Comparison of ENCODE assay signal across 15 cellular contexts in the genomic region with DNA sequence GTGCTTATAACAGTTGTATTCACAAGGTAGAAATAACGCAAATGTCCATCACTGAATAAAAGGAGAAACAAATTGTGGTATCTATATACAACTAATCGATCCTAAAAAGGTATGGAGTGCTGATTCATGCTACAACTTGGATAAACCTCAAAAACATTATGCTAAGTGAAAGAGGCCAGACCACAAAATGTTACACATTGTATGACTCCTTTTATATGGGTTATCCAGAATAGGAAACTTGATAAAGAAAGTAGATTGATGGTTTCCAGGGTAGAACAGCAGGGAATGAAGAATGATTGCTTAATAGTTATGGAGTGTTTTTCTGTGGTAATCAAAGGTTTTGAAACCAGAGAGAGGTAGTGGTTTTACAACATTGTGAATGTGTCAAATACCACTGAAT.
DNase-seq lines count a peak whose midpoint lies in the region; ATAC-seq and TF ChIP-seq lines count a peak whose summit lies in the region.
"Had no signal": no experiment of that assay in that cellular context is flagged by ENCODE, and none has a peak within 500 bp of the region (broad histone marks: within the 10 kb centered on the region; RNA-seq: fewer than 3 reads in every experiment).

No MANE protein-coding gene starts in this region.

- H3K4me3 Mint-ChIP-seq in activated CD4-positive, alpha-beta T cell treated with anti-CD3 and anti-CD28 coated beads for 36 hours, result no peak overlapping the region
- no peak overlapping the region for H3K4me3 Mint-ChIP-seq in activated CD4-positive, alpha-beta T cell treated with anti-CD3 and anti-CD28 coated beads, Interleukin-2, amount 10 ng/mL, durations not matched to agents 7 days and 5 days
- peak overlapping the region; percentile 8 for H3K4me3 Mint-ChIP-seq in natural killer cell treated with Interleukin-12 subunit alpha and Interleukin-12 subunit beta and Interleukin-15 and Interleukin-18, amount 100 ng/mL, for 72 hours
- H3K4me3 Mint-ChIP-seq: H9 had no signal

- H3K9me3 Mint-ChIP-seq in activated CD4-positive, alpha-beta T cell treated with anti-CD3 and anti-CD28 coated beads for 36 hours (ENCODE audit: low read depth), result no peaks in the 10 kb centered on the region
- peaks cover 8% of the 10 kb centered on the region for H3K9me3 Mint-ChIP-seq in activated CD4-positive, alpha-beta T cell treated with anti-CD3 and anti-CD28 coated beads, Interleukin-2, amount 10 ng/mL, durations not matched to agents 7 days and 5 days
- no peaks in the 10 kb centered on the region for H3K9me3 Mint-ChIP-seq in natural killer cell treated with Interleukin-12 subunit alpha and Interleukin-12 subunit beta and Interleukin-15 and Interleukin-18, amount 100 ng/mL, for 72 hours

- intact Hi-C loops in activated CD4-positive, alpha-beta T cell treated with anti-CD3 and anti-CD28 coated beads for 36 hours (cut with DNase I, micrococcal nuclease), result loop anchor here (1.0 kb wide), 2 partner anchors 10 to 454 kb away; no protein-coding TSS in a partner anchor

- no peaks in the 10 kb centered on the region for H3K36me3 Mint-ChIP-seq in activated CD4-positive, alpha-beta T cell treated with anti-CD3 and anti-CD28 coated beads for 36 hours (ENCODE audit: low read depth)
- peaks cover 8% of the 10 kb centered on the region for H3K36me3 Mint-ChIP-seq in activated CD4-positive, alpha-beta T cell treated with anti-CD3 and anti-CD28 coated beads, Interleukin-2, amount 10 ng/mL, durations not matched to agents 7 days and 5 days (ENCODE audit: low read depth)
- H3K36me3 Mint-ChIP-seq in natural killer cell treated with Interleukin-12 subunit alpha and Interleukin-12 subunit beta and Interleukin-15 and Interleukin-18, amount 100 ng/mL, for 72 hours, result no peaks in the 10 kb centered on the region

- H3K27me3 Mint-ChIP-seq in activated CD4-positive, alpha-beta T cell treated with anti-CD3 and anti-CD28 coated beads for 36 hours, result peaks cover 22% of the 10 kb centered on the region
- peaks cover 39% of the 10 kb centered on the region for H3K27me3 Mint-ChIP-seq in activated CD4-positive, alpha-beta T cell treated with anti-CD3 and anti-CD28 coated beads, Interleukin-2, amount 10 ng/mL, durations not matched to agents 7 days and 5 days
- H3K27me3 Mint-ChIP-seq in natural killer cell treated with Interleukin-12 subunit alpha and Interleukin-12 subunit beta and Interleukin-15 and Interleukin-18, amount 100 ng/mL, for 72 hours, result peaks cover 0 to 13% of the 10 kb centered on the region in 2 donors

- CTCF ChIA-PET in activated CD4-positive, alpha-beta T cell treated with anti-CD3 and anti-CD28 coated beads for 36 hours (lab: Charles Lee), result interaction anchor here (0.6 to 0.8 kb wide), 2 partner anchors 420 to 425 kb away, joined by 3 read pairs; no protein-coding TSS in a partner anchor
- CTCF ChIA-PET in activated CD4-positive, alpha-beta T cell treated with anti-CD3 and anti-CD28 coated beads, Interleukin-2, amount 10 ng/mL, durations not matched to agents 7 days and 5 days (lab: Charles Lee), result no interaction called here

- no peak for DNase-seq in activated CD4-positive, alpha-beta T cell treated with anti-CD3 and anti-CD28 coated beads for 36 hours
- no peak for DNase-seq in activated CD4-positive, alpha-beta T cell treated with anti-CD3 and anti-CD28 coated beads, Interleukin-2, amount 10 ng/mL, durations not matched to agents 7 days and 5 days
- DNase-seq in NB4 (ENCODE audit: low read depth) (peak; percentile 70), astrocyte of the spinal cord (ENCODE audit: low read depth, low spot score) (peak; percentile 82)
- no peak for DNase-seq in natural killer cell treated with Interleukin-12 subunit alpha and Interleukin-12 subunit beta and Interleukin-15 and Interleukin-18, amount 100 ng/mL, for 72 hours (ENCODE audit: low spot score)
- no peak for DNase-seq in stimulated activated naive CD4-positive, alpha-beta T cell treated with Interleukin-2 at 50 U/mL for 16 hours (lab: John Stamatoyannopoulos, UW)
- DNase-seq: cortex of kidney, H9, lower lobe of right lung, NCI-H2029 treated with DMSO at 0.1 percent for 48 hours, NCI-H774, right lobe of liver had no signal

- TF ChIP-seq CTCF in NB4 (IDR thresholded peaks at IDR 0.05; ENCODE audit: low read depth, low read length), result no peak
- no peak for TF ChIP-seq CTCF in astrocyte of the spinal cord (IDR thresholded peaks at IDR 0.05; ENCODE audit: low read depth, low read length)

- no peak overlapping the region for H3K4me3 ChIP-seq in NB4 (ENCODE audit: low read depth, low read length)
- no peak overlapping the region for H3K4me3 ChIP-seq in astrocyte of the spinal cord (ENCODE audit: low read depth, low read length)
- H3K4me3 ChIP-seq: esophagus muscularis mucosa, lower lobe of right lung, right lobe of liver had no signal

- no peak for TF ChIP-seq POLR2A in NB4 (IDR thresholded peaks at IDR 0.05; ENCODE audit: extremely low read depth, insufficient read length)

- in situ Hi-C loops in astrocyte of the spinal cord (cut with HindIII; ENCODE audit: low sequenced_read_pairs), result no loop called here

- H3K4me1 Mint-ChIP-seq in activated CD4-positive, alpha-beta T cell treated with anti-CD3 and anti-CD28 coated beads for 36 hours, result peaks cover 19% of the 10 kb centered on the region
- peaks cover 39% of the 10 kb centered on the region for H3K4me1 Mint-ChIP-seq in activated CD4-positive, alpha-beta T cell treated with anti-CD3 and anti-CD28 coated beads, Interleukin-2, amount 10 ng/mL, durations not matched to agents 7 days and 5 days
- peaks cover 30 to 44% of the 10 kb centered on the region in 2 donors for H3K4me1 Mint-ChIP-seq in natural killer cell treated with Interleukin-12 subunit alpha and Interleukin-12 subunit beta and Interleukin-15 and Interleukin-18, amount 100 ng/mL, for 72 hours (ENCODE audit: low read depth in 2 of 2)

- ATAC-seq in activated CD4-positive, alpha-beta T cell treated with anti-CD3 and anti-CD28 coated beads for 36 hours, result peak; percentile 69
- peak; percentile 69 to 78 for ATAC-seq in natural killer cell treated with Interleukin-12 subunit alpha and Interleukin-12 subunit beta and Interleukin-15 and Interleukin-18, amount 100 ng/mL, for 72 hours
- ATAC-seq in HG02884 (IDR thresholded peaks at IDR 0.05; ENCODE audit: unreplicated experiment) (no peak), HG02588 (IDR thresholded peaks at IDR 0.05; ENCODE audit: unreplicated experiment) (no peak)
- ATAC-seq: lower lobe of right lung, right lobe of liver had no signal

- POLR2A ChIA-PET in activated CD4-positive, alpha-beta T cell treated with anti-CD3 and anti-CD28 coated beads for 36 hours (lab: Charles Lee), result no interaction called here
- POLR2A ChIA-PET in activated CD4-positive, alpha-beta T cell treated with anti-CD3 and anti-CD28 coated beads, Interleukin-2, amount 10 ng/mL, durations not matched to agents 7 days and 5 days (lab: Charles Lee), result no interaction called here

- H3K27ac Mint-ChIP-seq in activated CD4-positive, alpha-beta T cell treated with anti-CD3 and anti-CD28 coated beads for 36 hours, result no peak overlapping the region
- H3K27ac Mint-ChIP-seq in activated CD4-positive, alpha-beta T cell treated with anti-CD3 and anti-CD28 coated beads, Interleukin-2, amount 10 ng/mL, durations not matched to agents 7 days and 5 days, result no peak overlapping the region
- H3K27ac Mint-ChIP-seq in natural killer cell treated with Interleukin-12 subunit alpha and Interleukin-12 subunit beta and Interleukin-15 and Interleukin-18, amount 100 ng/mL, for 72 hours, result peak overlapping the region in 1 of 2 donors; percentile 7
- H3K27ac Mint-ChIP-seq: H9 had no signal

Comparison
In these comparisons a context has a peak if more than half of its experiments do, and no peak if none do; other contexts are left out.
1. ATAC-seq: peak in activated CD4-positive, alpha-beta T cell treated with anti-CD3 and anti-CD28 coated beads for 36 hours (single experiment) and natural killer cell treated with Interleukin-12 subunit alpha and Interleukin-12 subunit beta and Interleukin-15 and Interleukin-18, amount 100 ng/mL, for 72 hours (2 of 2); none in HG02884 (single experiment) and HG02588 (single experiment).
2. DNase-seq: peak in NB4 (single experiment) and astrocyte of the spinal cord (single experiment); none in activated CD4-positive, alpha-beta T cell treated with anti-CD3 and anti-CD28 coated beads for 36 hours (single experiment), activated CD4-positive, alpha-beta T cell treated with anti-CD3 and anti-CD28 coated beads, Interleukin-2, amount 10 ng/mL, durations not matched to agents 7 days and 5 days (single experiment), natural killer cell treated with Interleukin-12 subunit alpha and Interleukin-12 subunit beta and Interleukin-15 and Interleukin-18, amount 100 ng/mL, for 72 hours (single experiment) and stimulated activated naive CD4-positive, alpha-beta T cell treated with Interleukin-2 at 50 U/mL for 16 hours (single experiment).